Comparison of ENCODE assay signal across 9 cellular contexts in genomic region chr4:113141901-113142346, GRCh38.
DNase-seq lines count a peak whose midpoint lies in the region; ATAC-seq and TF ChIP-seq lines count a peak whose summit lies in the region.
"Had no signal": no experiment of that assay in that cellular context is flagged by ENCODE, and none has a peak within 500 bp of the region (broad histone marks: within the 10 kb centered on the region; RNA-seq: fewer than 3 reads in every experiment).

No MANE protein-coding gene starts in this region.

- H3K27me3 ChIP-seq in transverse colon (no peaks in the 10 kb centered on the region), right cardiac atrium (ENCODE audit: control insufficient read depth, insufficient read depth) (no peaks in the 10 kb centered on the region)
- H3K27me3 ChIP-seq: BLaER1 treated with 17β-estradiol and CSF1 and Interleukin-3, amounts not matched to agents 10 nM and 100 nM had no signal

- TF ChIP-seq EP300 in transverse colon (IDR thresholded peaks at IDR 0.05; ENCODE audit: low read depth), result no peak

- ATAC-seq in GM21576 (IDR thresholded peaks at IDR 0.05; ENCODE audit: unreplicated experiment) (peak; percentile 42), right cardiac atrium (no peak)

- no peak overlapping the region for H3K27ac ChIP-seq in transverse colon
- no peak overlapping the region for H3K27ac ChIP-seq in right cardiac atrium (ENCODE audit: low read length)
- H3K27ac ChIP-seq: BLaER1 treated with 17β-estradiol and CSF1 and Interleukin-3, amounts not matched to agents 10 nM and 100 nM had no signal

- H3K4me1 ChIP-seq in transverse colon (peaks cover 0 to 8% (median 4%) of the 10 kb centered on the region in 4 donors), right cardiac atrium (ENCODE audit: control insufficient read depth, insufficient read depth, low read length) (peaks cover 3% of the 10 kb centered on the region)

- H3K9me3 ChIP-seq in transverse colon (no peaks in the 10 kb centered on the region), right cardiac atrium (ENCODE audit: control insufficient read depth, low read length) (no peaks in the 10 kb centered on the region)
- H3K9me3 ChIP-seq: BLaER1 treated with 17β-estradiol and CSF1 and Interleukin-3, amounts not matched to agents 10 nM and 100 nM had no signal

- TF ChIP-seq POLR2A in transverse colon (IDR thresholded peaks at IDR 0.05), result no peak

- WGBS in transverse colon (ENCODE audit: low coverage in 1 of 2), 2 donors, result 33 to 40% methylated on average over 3 of the region's 3 CpGs
- WGBS in right cardiac atrium, result 25% methylated on average over 3 of the region's 3 CpGs

- in situ Hi-C loops in transverse colon (cut with MboI; ENCODE audit: low pct_ligation_motif_present in 1 of 4, low pct_unique_long_range_greater_than_20kb in 1 of 4, low sequenced_read_pairs in 3 of 4), result no loop called here

- H3K36me3 ChIP-seq in transverse colon, result no peaks in the 10 kb centered on the region
- H3K36me3 ChIP-seq: BLaER1 treated with 17β-estradiol and CSF1 and Interleukin-3, amounts not matched to agents 10 nM and 100 nM had no signal

- no peak for TF ChIP-seq CTCF in transverse colon (IDR thresholded peaks at IDR 0.05)

- H3K4me3 ChIP-seq in transverse colon (no peak overlapping the region), right cardiac atrium (ENCODE audit: low read length) (no peak overlapping the region)
- H3K4me3 ChIP-seq: BLaER1 treated with 17β-estradiol and CSF1 and Interleukin-3, amounts not matched to agents 10 nM and 100 nM had no signal

- DNase-seq in A172 (ENCODE audit: low spot score), result peak; percentile 69
- DNase-seq in NCI-H187 (lab: John Stamatoyannopoulos, UW), result peak; percentile 10 to 32
- DNase-seq in fibroblast of peridontal ligament (ENCODE audit: extremely low read depth), result peak; percentile 82
- no peak for DNase-seq in posterior vena cava (ENCODE audit: low spot score)
- DNase-seq in transverse colon, result no peak
- no peak for DNase-seq in right cardiac atrium
- no peak for DNase-seq in occipital lobe (lab: John Stamatoyannopoulos, UW)

- intact Hi-C loops in posterior vena cava (cut with DNase I) (no loop called here), transverse colon (cut with DNase I; ENCODE audit: low total_unique reads) (no loop called here), right cardiac atrium (cut with DNase I) (no loop called here)

Comparison
In these comparisons a context has a peak if more than half of its experiments do, and no peak if none do; other contexts are left out.
1. DNase-seq: peak in A172 (single experiment), NCI-H187 (2 of 2) and fibroblast of peridontal ligament (single experiment); none in posterior vena cava (single experiment), transverse colon (single experiment), right cardiac atrium (0 of 3) and occipital lobe (single experiment).